In genomic region chr10:45972106-45972812, GRCh38 we compare ENCODE assay signal across 8 cellular contexts. TPM values are rescaled to one million over a fixed set of nuclear protein-coding genes. Genes with fewer than 3 reads are reported as not detected.
DNase-seq lines count a peak whose midpoint lies in the region; ATAC-seq, FAIRE-seq and TF ChIP-seq lines count a peak whose summit lies in the region.
"Not testable (repeated sequence)": the region's sequence is repeated elsewhere in the genome, so short reads cannot be mapped to it uniquely, and the experiment has no call there.

A gene with protein sequence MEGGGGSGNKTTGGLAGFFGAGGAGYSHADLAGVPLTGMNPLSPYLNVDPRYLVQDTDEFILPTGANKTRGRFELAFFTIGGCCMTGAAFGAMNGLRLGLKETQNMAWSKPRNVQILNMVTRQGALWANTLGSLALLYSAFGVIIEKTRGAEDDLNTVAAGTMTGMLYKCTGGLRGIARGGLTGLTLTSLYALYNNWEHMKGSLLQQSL (plus strand): TSS chr10:45972489. CDS start chr10:45972625, 136 bp downstream.

- peak within 1 kb of the TSS; percentile 85 for H3K9ac ChIP-seq in HUES6 (ENCODE audit: low read length)
- H3K9ac ChIP-seq in endothelial cell of umbilical vein (replicated peaks; ENCODE audit: extremely low read depth, insufficient read depth, low read length) = peak within 1 kb of the TSS; percentile 82

- DNase-seq in Caco-2 = peak; percentile 90 to 94
- peak; percentile 89 for DNase-seq in OCI-LY7 (ENCODE audit: low spot score)
- DNase-seq in activated T-cell treated with anti-CD3 and anti-CD28 coated beads for 1 hour (ENCODE audit: low read depth) = peak; percentile 76
- DNase-seq in endothelial cell of umbilical vein (ENCODE audit: low read depth, low spot score) = peak; percentile 83
- peak; percentile 58 to 85 for DNase-seq in mesothelial cell of epicardium (ENCODE audit: low spot score in 2 of 2, unreplicated experiment in 2 of 2)
- peak; percentile 83 for DNase-seq in stimulated activated CD8-positive, alpha-beta memory T cell treated with anti-CD3 and anti-CD28 coated beads, Interleukin-12 subunit alpha, Interleukin-12 subunit beta, amount 100 ng/mL, for 4 hours (ENCODE audit: low read depth)

- TSS peak; percentile 49 for BruUV-seq in Caco-2 (replicated peaks; lab: Mats Ljungman, UMichigan)
- not testable (repeated sequence) for BruUV-seq in OCI-LY7 (replicated peaks; lab: Mats Ljungman, UMichigan)
- TSS peak; percentile 59 for BruUV-seq in endothelial cell of umbilical vein (replicated peaks; lab: Mats Ljungman, UMichigan)

- peak; percentile 59 for ATAC-seq in GM21390 (IDR thresholded peaks at IDR 0.05; ENCODE audit: unreplicated experiment)

- H3K27ac Mint-ChIP-seq in Caco-2 (ENCODE audit: unreplicated experiment) (peak within 1 kb of the TSS; percentile 99), mesothelial cell of epicardium (peak within 1 kb of the TSS; percentile 97)

- peak within 1 kb of the TSS; percentile 60; the same call in 1 of the 2 replicates for H2AFZ ChIP-seq in OCI-LY7 (ENCODE audit: low read length)
- H2AFZ ChIP-seq in endothelial cell of umbilical vein (ENCODE audit: low read depth, low read length) = peak within 1 kb of the TSS; percentile 87

- not testable (repeated sequence) for H3K27me3 ChIP-seq in Caco-2 (replicated peaks; ENCODE audit: control insufficient read depth, insufficient read depth, low read length); HUES6 (ENCODE audit: control insufficient read depth, insufficient read depth, low read length); endothelial cell of umbilical vein (ENCODE audit: control insufficient read depth in 2 of 2, insufficient read depth in 2 of 2, low read length in 2 of 2)

- CTCF ChIA-PET in Caco-2 (lab: Charles Lee) (interaction anchor here (1.0 kb wide), 1 partner anchor 60 kb away, joined by 3 read pairs; no protein-coding TSS in a partner anchor), endothelial cell of umbilical vein (lab: Charles Lee) (interaction anchor here (1.4 kb wide), 1 partner anchor 64 kb away, joined by 3 read pairs; no protein-coding TSS in a partner anchor)
- CTCF ChIA-PET in OCI-LY7 (lab: Charles Lee; ENCODE audit: unreplicated experiment) = not testable (repeated sequence)

- not testable (repeated sequence) for H3K9me3 ChIP-seq in Caco-2; HUES6 (ENCODE audit: control insufficient read depth, insufficient read depth, low read depth, low read length); OCI-LY7 (ENCODE audit: low read length); endothelial cell of umbilical vein (replicated peaks; ENCODE audit: control insufficient read depth, insufficient read depth, low read length)

- H3K4me3 Mint-ChIP-seq in Caco-2 (ENCODE audit: unreplicated experiment) (peak within 1 kb of the TSS; percentile 100), mesothelial cell of epicardium (peak within 1 kb of the TSS; percentile 98)

- not testable (repeated sequence) for H3K36me3 ChIP-seq in Caco-2 (ENCODE audit: control insufficient read depth, insufficient read depth, low read length); HUES6 (ENCODE audit: control insufficient read depth, insufficient read depth, low read length); endothelial cell of umbilical vein (ENCODE audit: control insufficient read depth in 2 of 2, extremely low read depth in 1 of 2, insufficient read depth in 2 of 2, low read length in 2 of 2)
- H3K36me3 ChIP-seq in OCI-LY7 (ENCODE audit: insufficient read depth, low read length) = peaks cover 22% of the 10 kb centered on the region

- H3K9me2 ChIP-seq in OCI-LY7 (ENCODE audit: insufficient read depth, low read length) = not testable (repeated sequence)

- TF ChIP-seq CTCF in Caco-2 (IDR thresholded peaks at IDR 0.05; ENCODE audit: insufficient read depth in 1 of 2, low read depth in 1 of 2, low read length in 1 of 2, severe bottlenecking in 1 of 2, unreplicated experiment in 1 of 2) (peak in 1 of 2 experiments; percentile 14), OCI-LY7 (conservative IDR thresholded peaks at IDR 0.05; ENCODE audit: low read length) (0 out of 2 replicates have a peak, but pooled peaks have one; percentile 7)
- TF ChIP-seq CTCF in endothelial cell of umbilical vein (IDR thresholded peaks at IDR 0.05; ENCODE audit: extremely low read depth in 1 of 2, insufficient read depth in 1 of 2, low read depth in 1 of 2, low read length in 2 of 2); mesothelial cell of epicardium (IDR thresholded peaks at IDR 0.05; ENCODE audit: unreplicated experiment): not testable (repeated sequence)

- H3K36me3 Mint-ChIP-seq in Caco-2 (ENCODE audit: insufficient read depth, unreplicated experiment) = peaks cover 35% of the 10 kb centered on the region
- not testable (repeated sequence) for H3K36me3 Mint-ChIP-seq in mesothelial cell of epicardium

- H3K9me3 Mint-ChIP-seq in Caco-2 (ENCODE audit: unreplicated experiment); mesothelial cell of epicardium: not testable (repeated sequence)

- dilution Hi-C loops in endothelial cell of umbilical vein (cut with MboI; ENCODE audit: extremely low pct_ligation_motif_present, low sequenced_read_pairs) = not testable (repeated sequence)

- intact Hi-C loops in Caco-2 (cut with micrococcal nuclease; ENCODE audit: unreplicated experiment) = loop anchor here (2.0 kb wide), 1 partner anchor 49 kb away; no protein-coding TSS in a partner anchor
- intact Hi-C loops in OCI-LY7 (cut with micrococcal nuclease; ENCODE audit: unreplicated experiment) = loop anchor here (2.0 to 10.0 kb wide), 2 partner anchors 57 to 967 kb away; partner anchors contain the start of gene ZNF22
- intact Hi-C loops in endothelial cell of umbilical vein (cut with micrococcal nuclease) = loop anchor here (5.0 kb wide), 1 partner anchor 50 kb away; no protein-coding TSS in a partner anchor

- H3K27ac ChIP-seq in HUES6 (ENCODE audit: low read depth, low read length) (peak within 1 kb of the TSS; percentile 77), OCI-LY7 (ENCODE audit: low read depth, low read length, poor library complexity, severe bottlenecking) (peak within 1 kb of the TSS; percentile 63), endothelial cell of umbilical vein (ENCODE audit: insufficient read depth, low read depth, low read length) (peak within 1 kb of the TSS; percentile 73)

- not testable (repeated sequence) for H4K20me1 ChIP-seq in OCI-LY7 (ENCODE audit: insufficient read depth, low read length); endothelial cell of umbilical vein (replicated peaks; ENCODE audit: control insufficient read depth, extremely low read depth, insufficient read depth, low read length)

- H3K4me1 ChIP-seq in Caco-2; HUES6 (ENCODE audit: control insufficient read depth, insufficient read depth, low read length); endothelial cell of umbilical vein (ENCODE audit: control insufficient read depth, extremely low read depth, insufficient read depth, low read length): not testable (repeated sequence)
- peaks cover 15% of the 10 kb centered on the region for H3K4me1 ChIP-seq in OCI-LY7 (ENCODE audit: insufficient read depth, low read length, poor library complexity, severe bottlenecking)

- H3K4me1 Mint-ChIP-seq in Caco-2 (ENCODE audit: low read depth, unreplicated experiment) (peaks cover 14% of the 10 kb centered on the region), mesothelial cell of epicardium (peaks cover 32% of the 10 kb centered on the region)

- TF ChIP-seq POLR2A in endothelial cell of umbilical vein (IDR thresholded peaks at IDR 0.05; ENCODE audit: low read depth, low read length) = peak; percentile 58

- not testable (repeated sequence) for FAIRE-seq in endothelial cell of umbilical vein (lab: Jason Lieb, UNC)

- H3K4me3 ChIP-seq in Caco-2 (ENCODE audit: low read depth, low read length) (peak within 1 kb of the TSS; percentile 66), HUES6 (ENCODE audit: low read depth, low read length) (peak within 1 kb of the TSS; percentile 93), OCI-LY7 (ENCODE audit: low read depth, low read length, poor library complexity, severe bottlenecking) (peak within 1 kb of the TSS; percentile 84), endothelial cell of umbilical vein (replicated peaks in 1 of 3; ENCODE audit: insufficient read depth in 1 of 3, low read depth in 1 of 3, low read length in 3 of 3) (peak within 1 kb of the TSS; percentile 70 to 94 (median 92))

- H3K27me3 Mint-ChIP-seq in Caco-2 (ENCODE audit: insufficient read depth, unreplicated experiment); mesothelial cell of epicardium (ENCODE audit: low read depth): not testable (repeated sequence)

- not testable (repeated sequence) for H3K9me1 ChIP-seq in endothelial cell of umbilical vein (replicated peaks; ENCODE audit: control insufficient read depth, extremely low read depth, insufficient read depth, low read length)

- POLR2A ChIA-PET in Caco-2 (lab: Charles Lee) (interaction anchor here (0.6 to 1.5 kb wide), 4 partner anchors 37 to 160 kb away, joined by 3 to 8 read pairs (median 3); no protein-coding TSS in a partner anchor), OCI-LY7 (lab: Charles Lee) (interaction anchor here (1.1 kb wide), 1 partner anchor 57 kb away, joined by 4 read pairs; no protein-coding TSS in a partner anchor)
- POLR2A ChIA-PET in endothelial cell of umbilical vein (lab: Charles Lee) = not testable (repeated sequence)

- H3K79me2 ChIP-seq in OCI-LY7 (ENCODE audit: insufficient read depth, low read depth, low read length) (peaks cover 57% of the 10 kb centered on the region), endothelial cell of umbilical vein (ENCODE audit: control insufficient read depth, insufficient read depth, low read length) (peaks cover 60% of the 10 kb centered on the region)

- peak within 1 kb of the TSS; percentile 73 for H3K4me2 ChIP-seq in OCI-LY7 (ENCODE audit: low read length)
- H3K4me2 ChIP-seq in endothelial cell of umbilical vein (ENCODE audit: insufficient read depth, low read length) = peak within 1 kb of the TSS; percentile 87

RNA-seq across cellular contexts. Expression of the gene that starts here (rescaled TPM):
- total RNA-seq in Caco-2 (2022) = 141 and 142 TPM in 2 replicates
- 50.5 and 50.6 TPM in 2 replicates for total RNA-seq in OCI-LY7 (2014; rRNA removed; shearing (Covaris generic))
- 51.7 and 59.1 TPM in 2 replicates for total RNA-seq in OCI-LY7 (2022)
- total RNA-seq in endothelial cell of umbilical vein = 77.2 and 78.1 TPM in 2 replicates
- 76.4 and 94.6 TPM in 2 replicates for polyA plus RNA-seq in endothelial cell of umbilical vein
- polyA plus RNA-seq in endothelial cell of umbilical vein (2011; cell fraction: cytosol; rRNA removed) = 82.4 and 95.6 TPM in 2 replicates
- 43.6 and 57.3 TPM in 2 replicates for polyA plus RNA-seq in endothelial cell of umbilical vein (2011; cell fraction: nucleus; rRNA removed)
- polyA plus RNA-seq in endothelial cell of umbilical vein (2012) = 110 and 129 TPM in 2 replicates
- 67.7 and 74.3 TPM in 2 replicates for polyA minus RNA-seq in endothelial cell of umbilical vein
- 55.9 TPM for polyA minus RNA-seq in endothelial cell of umbilical vein (2011; cell fraction: cytosol; rRNA and poly(A)+ RNA removed)
- polyA minus RNA-seq in endothelial cell of umbilical vein (2011; cell fraction: nucleus; rRNA and poly(A)+ RNA removed) = 21.2 and 27.1 TPM in 2 replicates
- total RNA-seq in mesothelial cell of epicardium = 52.0 to 59.1 TPM (median 55.4 TPM) in 3 replicates

Comparison
In these comparisons a context has a peak if more than half of its experiments do, and no peak if none do; other contexts are left out.
1. Peak in every context shown above with its lines: DNase-seq, ATAC-seq, H3K4me3 ChIP-seq and H3K27ac ChIP-seq.